Comparison of ENCODE assay signal across 31 cellular contexts in the genomic region with DNA sequence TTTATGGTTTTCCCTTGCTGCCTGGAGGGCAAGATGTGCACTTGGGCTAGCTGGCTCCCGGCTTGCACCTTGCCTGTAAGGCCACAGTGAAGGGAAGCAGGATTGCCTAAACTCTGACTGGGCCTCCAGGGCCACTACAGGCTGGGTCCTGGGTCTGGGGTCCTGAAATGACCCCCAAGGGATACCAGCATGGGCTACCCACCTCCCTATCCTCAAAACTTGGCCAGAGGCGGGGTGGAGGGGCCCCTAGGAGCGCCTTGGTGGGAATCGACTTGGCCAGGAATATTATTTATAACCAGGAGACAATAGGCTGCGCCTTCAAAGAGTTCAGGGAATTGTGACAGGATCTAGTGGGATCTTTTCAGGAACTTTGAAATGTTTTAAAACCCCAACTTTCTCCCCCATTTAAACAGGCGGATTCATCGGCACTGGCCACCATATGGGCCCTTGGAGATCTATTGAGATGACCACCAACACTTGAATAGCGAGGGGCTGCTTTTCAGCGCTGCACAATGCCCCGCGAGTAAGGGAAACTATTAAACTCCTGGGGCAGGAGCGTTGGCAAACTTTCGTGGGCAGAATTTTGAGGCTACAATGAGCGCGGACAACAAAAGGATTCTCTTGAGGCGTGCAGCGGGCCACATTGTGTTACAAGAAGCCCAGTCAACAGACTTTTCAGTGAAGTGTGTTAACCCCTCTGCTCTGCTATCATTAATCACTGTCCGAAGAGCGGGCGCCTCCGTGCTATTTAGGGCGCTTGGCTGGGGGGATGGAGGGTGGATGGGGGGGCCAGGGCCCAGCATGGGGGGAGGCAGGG. TPM values are rescaled to one million over a fixed set of nuclear protein-coding genes. Genes with fewer than 3 reads are reported as not detected.
"Had no signal": no experiment of that assay in that cellular context is flagged by ENCODE, and none has a peak within 500 bp of the region (broad histone marks: within the 10 kb centered on the region; RNA-seq: fewer than 3 reads in every experiment).

No MANE protein-coding gene starts in this region.

- H3K27ac Mint-ChIP-seq: activated B cell treated with CpG ODN at 0.5 μM for 24 hours; activated CD8-positive, alpha-beta T cell treated with anti-CD3 and anti-CD28 coated beads for 36 hours; activated naive CD8-positive, alpha-beta T cell; activated T-cell treated with anti-CD3 and anti-CD28 coated beads, Interleukin-2, amount 50 U/mL, for 72 hours; immature natural killer cell; progenitor cell of endocrine pancreas; stimulated activated effector memory CD8-positive, alpha-beta T cell treated with anti-CD3 and anti-CD28 coated beads, Interleukin-12 subunit alpha, Interleukin-12 subunit beta, amount 100 ng/mL, for 72 hours; stimulated activated naive CD8-positive, alpha-beta T cell treated with anti-CD3 and anti-CD28 coated beads, Interleukin-15, Interleukin-2, amounts not matched to agents 100 ng/mL and 50 ng/mL, for 24 hours; T-cell; T-helper 2 cell treated with Interferon-gamma antibody and Interleukin-4, amounts not matched to agents 5 μg/mL and 100 μg/mL, for 36 hours; type B pancreatic cell had no signal

- ATAC-seq: activated CD8-positive, alpha-beta T cell treated with anti-CD3 and anti-CD28 coated beads for 36 hours; activated T-cell treated with anti-CD3 and anti-CD28 coated beads, Interleukin-2, amount 50 U/mL, for 72 hours; body of pancreas; left lobe of liver; lower lobe of right lung; naive thymus-derived CD8-positive, alpha-beta T cell; stimulated activated effector memory CD8-positive, alpha-beta T cell treated with anti-CD3 and anti-CD28 coated beads, Interleukin-12 subunit alpha, Interleukin-12 subunit beta, amount 100 ng/mL, for 72 hours; T-cell had no signal

- DNase-seq: activated B cell treated with CpG ODN at 0.5 μM for 24 hours; activated CD4-positive, alpha-beta T cell treated with anti-CD3 and anti-CD28 coated beads, Interleukin-2, amount 50 U/mL, for 1 hour; activated CD8-positive, alpha-beta T cell treated with anti-CD3 and anti-CD28 coated beads for 36 hours; activated naive CD4-positive, alpha-beta T cell treated with Interleukin-2 at 50 U/mL for 16 hours; activated T-cell treated with anti-CD3 and anti-CD28 coated beads for 4 hours; activated T-cell treated with anti-CD3 and anti-CD28 coated beads, Interleukin-2, amount 50 U/mL, for 72 hours; anterior cingulate cortex; body of pancreas; central memory CD4-positive, alpha-beta T cell; dermis blood vessel endothelial cell; effector memory CD4-positive, alpha-beta T cell; foreskin fibroblast; hippocampal formation; immature natural killer cell; lower lobe of right lung; mesenchymal stem cell; naive thymus-derived CD8-positive, alpha-beta T cell; ovary; sigmoid colon; small intestine; stimulated activated CD4-positive, alpha-beta T cell treated with anti-CD3 and anti-CD28 coated beads, Interleukin-4, amount 100 ng/mL, for 24 hours; T-cell; uterus had no signal

- H3K36me3 Mint-ChIP-seq: type B pancreatic cell had no signal

- H3K9me3 Mint-ChIP-seq: activated B cell treated with CpG ODN at 0.5 μM for 24 hours; activated T-cell treated with anti-CD3 and anti-CD28 coated beads, Interleukin-2, amount 50 U/mL, for 72 hours; T-helper 2 cell treated with Interferon-gamma antibody and Interleukin-4, amounts not matched to agents 5 μg/mL and 100 μg/mL, for 36 hours; type B pancreatic cell had no signal

- FAIRE-seq: small intestine had no signal

- H3K4me3 Mint-ChIP-seq: activated B cell treated with CpG ODN at 0.5 μM for 24 hours; activated CD8-positive, alpha-beta T cell treated with anti-CD3 and anti-CD28 coated beads for 36 hours; activated naive CD8-positive, alpha-beta T cell; immature natural killer cell; naive thymus-derived CD8-positive, alpha-beta T cell; stimulated activated effector memory CD8-positive, alpha-beta T cell treated with anti-CD3 and anti-CD28 coated beads, Interleukin-12 subunit alpha, Interleukin-12 subunit beta, amount 100 ng/mL, for 72 hours; stimulated activated naive CD8-positive, alpha-beta T cell treated with anti-CD3 and anti-CD28 coated beads, Interleukin-15, Interleukin-2, amounts not matched to agents 100 ng/mL and 50 ng/mL, for 24 hours; T-cell; T-helper 2 cell treated with Interferon-gamma antibody and Interleukin-4, amounts not matched to agents 5 μg/mL and 100 μg/mL, for 36 hours had no signal

RNA-seq across cellular contexts. Expression of gene PAX6, which starts 15.2 kb away (rescaled TPM):
- total RNA-seq: activated B cell treated with CpG ODN at 0.5 μM for 24 hours; activated CD8-positive, alpha-beta T cell treated with anti-CD3 and anti-CD28 coated beads for 36 hours; dermis blood vessel endothelial cell; left lobe of liver; lower lobe of right lung; naive thymus-derived CD8-positive, alpha-beta T cell; ovary; sigmoid colon; subcutaneous adipose tissue; T-cell had no signal
- polyA plus RNA-seq: immature natural killer cell, ovary had no signal
